ENCODE assay signal across 12 cellular contexts in the genomic region with DNA sequence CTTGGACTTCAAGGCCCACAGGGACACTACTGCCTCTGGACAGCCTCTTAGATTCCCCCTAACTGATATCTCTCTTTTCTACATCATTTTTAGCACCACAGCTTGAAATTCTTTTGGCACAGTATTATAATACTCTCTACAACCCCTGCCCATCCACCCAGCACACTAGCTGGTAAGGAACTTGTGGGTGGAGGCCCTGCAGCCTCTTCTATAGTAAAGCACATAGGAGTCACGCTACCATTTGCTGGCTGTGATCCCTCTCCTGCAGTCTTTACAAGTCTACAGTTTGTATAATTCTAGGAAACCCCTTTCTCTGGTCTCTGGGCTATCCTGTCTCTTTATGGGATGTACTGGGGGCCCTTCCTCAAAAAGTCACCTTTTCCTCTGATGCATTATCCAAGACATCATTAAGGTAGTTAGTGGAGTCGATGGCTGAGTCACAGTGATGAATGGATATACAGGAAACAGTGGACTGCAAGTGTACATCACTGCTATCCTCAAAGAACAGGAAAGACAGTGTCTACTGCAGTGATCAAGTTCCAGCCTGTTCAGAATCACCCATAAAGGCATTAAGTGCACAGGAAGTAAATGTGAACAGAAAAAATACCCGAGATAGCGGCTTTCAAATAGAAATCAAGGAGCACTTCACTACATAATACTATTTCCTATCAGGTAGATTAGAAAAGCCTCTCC. TPM values are rescaled to one million over a fixed set of nuclear protein-coding genes. Genes with fewer than 3 reads are reported as not detected.
DNase-seq lines count a peak whose midpoint lies in the region; ATAC-seq and TF ChIP-seq lines count a peak whose summit lies in the region.
"Had no signal": no experiment of that assay in that cellular context is flagged by ENCODE, and none has a peak within 500 bp of the region (broad histone marks: within the 10 kb centered on the region; RNA-seq: fewer than 3 reads in every experiment).

No MANE protein-coding gene starts in this region.

- peaks cover 49% of the 10 kb centered on the region in 2 donors for H3K4me1 Mint-ChIP-seq in natural killer cell treated with Interleukin-12 subunit alpha and Interleukin-12 subunit beta and Interleukin-15 and Interleukin-18, amount 100 ng/mL, for 72 hours (ENCODE audit: low read depth in 2 of 2)

- no peaks in the 10 kb centered on the region for H3K9me3 Mint-ChIP-seq in natural killer cell treated with Interleukin-12 subunit alpha and Interleukin-12 subunit beta and Interleukin-15 and Interleukin-18, amount 100 ng/mL, for 72 hours

- no peak overlapping the region for H3K4me2 ChIP-seq in OCI-LY1 (ENCODE audit: low read length)

- WGBS in psoas muscle, 3 donors = 87 to 95% (median 88%) methylated on average over 4 of the region's 4 CpGs

- peaks cover 42% of the 10 kb centered on the region for H3K36me3 Mint-ChIP-seq in natural killer cell treated with Interleukin-12 subunit alpha and Interleukin-12 subunit beta and Interleukin-15 and Interleukin-18, amount 100 ng/mL, for 72 hours

- H3K9me3 ChIP-seq in OCI-LY1 (ENCODE audit: low read length) = no peaks in the 10 kb centered on the region
- no peaks in the 10 kb centered on the region for H3K9me3 ChIP-seq in psoas muscle
- H3K9me3 ChIP-seq in left ventricle myocardium inferior (replicated peaks) = no peaks in the 10 kb centered on the region

- H3K27ac ChIP-seq in OCI-LY1 (ENCODE audit: low read depth, low read length, poor library complexity, severe bottlenecking) (peak overlapping the region; percentile 59), psoas muscle (no peak overlapping the region), left ventricle myocardium inferior (replicated peaks) (no peak overlapping the region)

- no peaks in the 10 kb centered on the region for H3K9me2 ChIP-seq in OCI-LY1 (ENCODE audit: low read depth, low read length)

- H3K9ac ChIP-seq in OCI-LY1 (ENCODE audit: low read length) = no peak overlapping the region; the same call in 1 of the 2 replicates

- H3K4me1 ChIP-seq in OCI-LY1 (ENCODE audit: insufficient read depth, low read length, severe bottlenecking) (peaks cover 46% of the 10 kb centered on the region), psoas muscle (no peaks in the 10 kb centered on the region), left ventricle myocardium inferior (peaks cover 36% of the 10 kb centered on the region)

- H3K27me3 Mint-ChIP-seq in natural killer cell treated with Interleukin-12 subunit alpha and Interleukin-12 subunit beta and Interleukin-15 and Interleukin-18, amount 100 ng/mL, for 72 hours = no peaks in the 10 kb centered on the region

- H4K20me1 ChIP-seq in OCI-LY1 (ENCODE audit: insufficient read depth, low read length) = no peaks in the 10 kb centered on the region

- H3K4me3 ChIP-seq in OCI-LY1 (ENCODE audit: low read depth, low read length, poor library complexity, severe bottlenecking) (no peak overlapping the region), psoas muscle (no peak overlapping the region), left ventricle myocardium inferior (no peak overlapping the region)

- H3F3A ChIP-seq in OCI-LY1 (ENCODE audit: insufficient read depth, low read length) = 0 out of 2 replicates have a peak, but pooled peaks cover 8% of the 10 kb centered on the region

- TF ChIP-seq CTCF in OCI-LY1 (IDR thresholded peaks at IDR 0.05; ENCODE audit: low read length) (no peak), psoas muscle (IDR thresholded peaks at IDR 0.05) (no peak), left ventricle myocardium inferior (IDR thresholded peaks at IDR 0.05; ENCODE audit: borderline replicate concordance) (no peak)

- H2AFZ ChIP-seq in OCI-LY1 (ENCODE audit: low read length) = no peak overlapping the region

- DNase-seq in DMS153 (lab: John Stamatoyannopoulos, UW) = peak; percentile 57
- DNase-seq in central memory CD4-positive, alpha-beta T cell = peak; percentile 33
- no peak for DNase-seq in natural killer cell treated with Interleukin-12 subunit alpha and Interleukin-12 subunit beta and Interleukin-15 and Interleukin-18, amount 100 ng/mL, for 72 hours (ENCODE audit: low spot score)
- DNase-seq in psoas muscle = no peak
- no peak for DNase-seq in left ventricle myocardium inferior
- DNase-seq: activated CD4-positive, alpha-beta T cell treated with anti-CD3 and anti-CD28 coated beads for 48 hours; DND-41; KBM-7; NK-92 treated with Interleukin-12 subunit alpha and Interleukin-12 subunit beta, amount 100 ng/mL, for 24 hours had no signal

- intact Hi-C loops in psoas muscle (cut with DNase I) = no loop called here
- intact Hi-C loops in left ventricle myocardium inferior (cut with micrococcal nuclease) = no loop called here

- peak overlapping the region; percentile 6 for H3K4me3 Mint-ChIP-seq in natural killer cell treated with Interleukin-12 subunit alpha and Interleukin-12 subunit beta and Interleukin-15 and Interleukin-18, amount 100 ng/mL, for 72 hours

- peak; percentile 55 to 67 for ATAC-seq in natural killer cell treated with Interleukin-12 subunit alpha and Interleukin-12 subunit beta and Interleukin-15 and Interleukin-18, amount 100 ng/mL, for 72 hours
- ATAC-seq in psoas muscle (no peak), HG03045 (IDR thresholded peaks at IDR 0.05; ENCODE audit: unreplicated experiment) (no peak), GM19455 (IDR thresholded peaks at IDR 0.05; ENCODE audit: unreplicated experiment) (no peak)

- H3K27me3 ChIP-seq in OCI-LY1 (ENCODE audit: insufficient read depth, low read length) = no peaks in the 10 kb centered on the region
- H3K27me3 ChIP-seq in psoas muscle (ENCODE audit: insufficient read depth in 3 of 3, low read length in 2 of 3) = no peaks in the 10 kb centered on the region
- no peaks in the 10 kb centered on the region for H3K27me3 ChIP-seq in left ventricle myocardium inferior (ENCODE audit: low read depth)

- H3K27ac Mint-ChIP-seq in natural killer cell treated with Interleukin-12 subunit alpha and Interleukin-12 subunit beta and Interleukin-15 and Interleukin-18, amount 100 ng/mL, for 72 hours = peak overlapping the region; percentile 77 to 90

- H3K36me3 ChIP-seq in OCI-LY1 (ENCODE audit: insufficient read depth, low read length) (peaks cover 98% of the 10 kb centered on the region), psoas muscle (ENCODE audit: insufficient read depth in 1 of 2, low read depth in 1 of 2) (peaks cover 12 to 85% of the 10 kb centered on the region in 2 donors), left ventricle myocardium inferior (peaks cover 58% of the 10 kb centered on the region)

- no peaks in the 10 kb centered on the region for H3K79me2 ChIP-seq in OCI-LY1 (ENCODE audit: insufficient read depth, low read length)

RNA-seq across cellular contexts. Expression of gene STK17A, which starts 54.4 kb away (rescaled TPM):
- 10 to 100 TPM; 61.7 to 67.6 TPM for total RNA-seq in natural killer cell treated with Interleukin-12 subunit alpha and Interleukin-12 subunit beta and Interleukin-15 and Interleukin-18, amount 100 ng/mL, for 72 hours
- 10 to 100 TPM; 16.5 to 39.8 (median 19.6) TPM for total RNA-seq in psoas muscle
- 10 to 100 TPM; 21.4 to 47.5 (median 43.3) TPM for polyA plus RNA-seq in psoas muscle
- 32.3 TPM for total RNA-seq in left ventricle myocardium inferior

Comparison
In these comparisons a context has a peak if more than half of its experiments do, and no peak if none do; other contexts are left out.
1. DNase-seq: peak in DMS153 (single experiment) and central memory CD4-positive, alpha-beta T cell (single experiment); none in natural killer cell treated with Interleukin-12 subunit alpha and Interleukin-12 subunit beta and Interleukin-15 and Interleukin-18, amount 100 ng/mL, for 72 hours (single experiment), psoas muscle (0 of 2) and left ventricle myocardium inferior (single experiment).
2. ATAC-seq: peak in natural killer cell treated with Interleukin-12 subunit alpha and Interleukin-12 subunit beta and Interleukin-15 and Interleukin-18, amount 100 ng/mL, for 72 hours (2 of 2); none in psoas muscle (0 of 4), HG03045 (single experiment) and GM19455 (single experiment).